Comparison of ENCODE assay signal across 1 cellular context in genomic region chr3:123298903-123299302, GRCh38.
TF ChIP-seq lines count a peak whose summit lies in the region.

No MANE protein-coding gene starts in this region.

TF ChIP-seq in IMR-90, 13 proteins besides CTCF, POLR2A, EP300 and RAD21:
- 0 out of 2 replicates have a peak, but pooled peaks have one; percentile 6 for TF ChIP-seq MAFK (IDR thresholded peaks at IDR 0.05; ENCODE audit: low read depth, low read length)
- peak; percentile 66 for TF ChIP-seq CEBPB (IDR thresholded peaks at IDR 0.05; ENCODE audit: low read depth, low read length)
- TF ChIP-seq RFX5 (IDR thresholded peaks at IDR 0.05; ENCODE audit: low read depth, low read length): no peak
